Comparison of ENCODE assay signal across 1 cellular context in genomic region chr13:48500652-48501197, GRCh38.
TF ChIP-seq lines count a peak whose summit lies in the region.

No MANE protein-coding gene starts in this region.

TF ChIP-seq in IMR-90, 13 proteins besides CTCF, POLR2A, EP300 and RAD21:
- TF ChIP-seq ELK1 (IDR thresholded peaks at IDR 0.05; ENCODE audit: borderline replicate concordance, low read depth, low read length) (no peak), FOS (IDR thresholded peaks at IDR 0.05; ENCODE audit: low read depth, low read length) (peak; percentile 87), RFX5 (IDR thresholded peaks at IDR 0.05; ENCODE audit: low read depth, low read length) (peak; percentile 48; the same call in 1 of the 2 replicates), BHLHE40 (IDR thresholded peaks at IDR 0.05; ENCODE audit: low read depth, low read length) (no peak), MAFK (IDR thresholded peaks at IDR 0.05; ENCODE audit: low read depth, low read length) (peak; percentile 76), SMC3 (IDR thresholded peaks at IDR 0.05; ENCODE audit: low read depth, low read length) (no peak), USF2 (IDR thresholded peaks at IDR 0.05; ENCODE audit: low read depth, low read length) (no peak), CHD1 (IDR thresholded peaks at IDR 0.05; ENCODE audit: low read depth, low read length) (no peak), RCOR1 (IDR thresholded peaks at IDR 0.05; ENCODE audit: insufficient replicate concordance, low read length) (no peak), MXI1 (IDR thresholded peaks at IDR 0.05; ENCODE audit: borderline replicate concordance, low read depth, low read length) (no peak), MAZ (IDR thresholded peaks at IDR 0.05; ENCODE audit: borderline replicate concordance, low read depth, low read length) (no peak), CEBPB (IDR thresholded peaks at IDR 0.05; ENCODE audit: low read depth, low read length) (peak; percentile 97), NFE2L2 (IDR thresholded peaks at IDR 0.05; ENCODE audit: low read depth, low read length) (no peak)
